ENCODE assay signal across 9 cellular contexts in genomic region chr12:121534495-121535148, GRCh38. TPM values are rescaled to one million over a fixed set of nuclear protein-coding genes. Genes with fewer than 3 reads are reported as not detected.
DNase-seq lines count a peak whose midpoint lies in the region; ATAC-seq and TF ChIP-seq lines count a peak whose summit lies in the region.
"Had no signal": no experiment of that assay in that cellular context is flagged by ENCODE, and none has a peak within 500 bp of the region (broad histone marks: within the 10 kb centered on the region; RNA-seq: fewer than 3 reads in every experiment).

No MANE protein-coding gene starts in this region.

- ATAC-seq in Right ventricle myocardium superior (ENCODE audit: poor library complexity) (no peak), Right ventricle myocardium inferior (no peak), GM18858 (IDR thresholded peaks at IDR 0.05; ENCODE audit: unreplicated experiment) (no peak), HG03139 (IDR thresholded peaks at IDR 0.05; ENCODE audit: unreplicated experiment) (no peak)
- ATAC-seq in activated T-cell treated with anti-CD3 and anti-CD28 coated beads, Interleukin-2, amount 50 U/mL, for 72 hours (replicated peaks in 1 of 2): peak; percentile 47 to 59
- no peak for ATAC-seq in natural killer cell treated with Interleukin-12 subunit alpha and Interleukin-12 subunit beta and Interleukin-15 and Interleukin-18, amount 100 ng/mL, for 72 hours

- H3K9me3 Mint-ChIP-seq in activated T-cell treated with anti-CD3 and anti-CD28 coated beads, Interleukin-2, amount 50 U/mL, for 72 hours: no peaks in the 10 kb centered on the region
- H3K9me3 Mint-ChIP-seq in natural killer cell treated with Interleukin-12 subunit alpha and Interleukin-12 subunit beta and Interleukin-15 and Interleukin-18, amount 100 ng/mL, for 72 hours: no peaks in the 10 kb centered on the region

- peaks cover 0 to 3% of the 10 kb centered on the region in 2 donors for H3K36me3 Mint-ChIP-seq in activated T-cell treated with anti-CD3 and anti-CD28 coated beads, Interleukin-2, amount 50 U/mL, for 72 hours (ENCODE audit: insufficient read depth in 2 of 2)
- H3K36me3 Mint-ChIP-seq in natural killer cell treated with Interleukin-12 subunit alpha and Interleukin-12 subunit beta and Interleukin-15 and Interleukin-18, amount 100 ng/mL, for 72 hours: no peaks in the 10 kb centered on the region

- DNase-seq in Right ventricle myocardium superior (peak; percentile 37), Right ventricle myocardium inferior (ENCODE audit: missing footprints) (no peak), COR-L47 (lab: John Stamatoyannopoulos, UW) (no peak), RWPE1 (ENCODE audit: low spot score) (no peak)
- peak; percentile 69 to 72 for DNase-seq in activated T-cell treated with anti-CD3 and anti-CD28 coated beads, Interleukin-2, amount 50 U/mL, for 72 hours
- DNase-seq in natural killer cell treated with Interleukin-12 subunit alpha and Interleukin-12 subunit beta and Interleukin-15 and Interleukin-18, amount 100 ng/mL, for 72 hours (ENCODE audit: low spot score): no peak
- DNase-seq: NCI-H82 had no signal

- POLR2A ChIA-PET in RWPE1 (lab: Yijun Ruan, JAX; ENCODE audit: low non-redundant PET): no interaction called here

- peak overlapping the region; percentile 89 for H3K27ac Mint-ChIP-seq in activated T-cell treated with anti-CD3 and anti-CD28 coated beads, Interleukin-2, amount 50 U/mL, for 72 hours
- peak overlapping the region in 1 of 2 donors; percentile 43 for H3K27ac Mint-ChIP-seq in natural killer cell treated with Interleukin-12 subunit alpha and Interleukin-12 subunit beta and Interleukin-15 and Interleukin-18, amount 100 ng/mL, for 72 hours

- no peak overlapping the region for H3K27ac ChIP-seq in RWPE1

- CTCF ChIA-PET in RWPE1 (lab: Yijun Ruan, JAX): no interaction called here

- H3K4me1 Mint-ChIP-seq in activated T-cell treated with anti-CD3 and anti-CD28 coated beads, Interleukin-2, amount 50 U/mL, for 72 hours (ENCODE audit: low read depth): peaks cover 66% of the 10 kb centered on the region
- peaks cover 37 to 44% of the 10 kb centered on the region in 2 donors for H3K4me1 Mint-ChIP-seq in natural killer cell treated with Interleukin-12 subunit alpha and Interleukin-12 subunit beta and Interleukin-15 and Interleukin-18, amount 100 ng/mL, for 72 hours (ENCODE audit: low read depth in 2 of 2)

- peak overlapping the region; percentile 72 to 86 for H3K4me3 Mint-ChIP-seq in activated T-cell treated with anti-CD3 and anti-CD28 coated beads, Interleukin-2, amount 50 U/mL, for 72 hours
- H3K4me3 Mint-ChIP-seq in natural killer cell treated with Interleukin-12 subunit alpha and Interleukin-12 subunit beta and Interleukin-15 and Interleukin-18, amount 100 ng/mL, for 72 hours: peak overlapping the region; percentile 1

- H3K27me3 Mint-ChIP-seq in activated T-cell treated with anti-CD3 and anti-CD28 coated beads, Interleukin-2, amount 50 U/mL, for 72 hours (ENCODE audit: low read depth): no peaks in the 10 kb centered on the region
- H3K27me3 Mint-ChIP-seq in natural killer cell treated with Interleukin-12 subunit alpha and Interleukin-12 subunit beta and Interleukin-15 and Interleukin-18, amount 100 ng/mL, for 72 hours: no peaks in the 10 kb centered on the region

- TF ChIP-seq CTCF in RWPE1 (conservative IDR thresholded peaks at IDR 0.05; ENCODE audit: low read depth): no peak

- intact Hi-C loops in Right ventricle myocardium superior (cut with DNase I): loop anchor here (5.0 kb wide), 1 partner anchor 32 kb away; no protein-coding TSS in a partner anchor
- intact Hi-C loops in Right ventricle myocardium inferior (cut with DNase I): loop anchor here (5.0 kb wide), 1 partner anchor 48 kb away; the partner anchor contains the start of gene KDM2B

RNA-seq across cellular contexts. Expression of gene KDM2B, which starts 46.2 kb away (rescaled TPM):
- total RNA-seq in Right ventricle myocardium superior (10.3 TPM), Right ventricle myocardium inferior (13.1 TPM)
- total RNA-seq in activated T-cell treated with anti-CD3 and anti-CD28 coated beads, Interleukin-2, amount 50 U/mL, for 72 hours: 10 to 100 TPM; 43.4 to 47.7 TPM
- total RNA-seq in natural killer cell treated with Interleukin-12 subunit alpha and Interleukin-12 subunit beta and Interleukin-15 and Interleukin-18, amount 100 ng/mL, for 72 hours: 10 to 100 TPM; 35.9 to 60.1 TPM

Comparison
In these comparisons a context has a peak if more than half of its experiments do, and no peak if none do; other contexts are left out.
1. DNase-seq: peak in Right ventricle myocardium superior (single experiment) and activated T-cell treated with anti-CD3 and anti-CD28 coated beads, Interleukin-2, amount 50 U/mL, for 72 hours (2 of 2); none in Right ventricle myocardium inferior (single experiment), natural killer cell treated with Interleukin-12 subunit alpha and Interleukin-12 subunit beta and Interleukin-15 and Interleukin-18, amount 100 ng/mL, for 72 hours (single experiment), COR-L47 (single experiment) and RWPE1 (single experiment).
2. ATAC-seq: peak in activated T-cell treated with anti-CD3 and anti-CD28 coated beads, Interleukin-2, amount 50 U/mL, for 72 hours (2 of 2); none in Right ventricle myocardium superior (single experiment), Right ventricle myocardium inferior (single experiment), natural killer cell treated with Interleukin-12 subunit alpha and Interleukin-12 subunit beta and Interleukin-15 and Interleukin-18, amount 100 ng/mL, for 72 hours (0 of 2), GM18858 (single experiment) and HG03139 (single experiment).